22 cellular contexts compared by ENCODE assay signal in the genomic region with DNA sequence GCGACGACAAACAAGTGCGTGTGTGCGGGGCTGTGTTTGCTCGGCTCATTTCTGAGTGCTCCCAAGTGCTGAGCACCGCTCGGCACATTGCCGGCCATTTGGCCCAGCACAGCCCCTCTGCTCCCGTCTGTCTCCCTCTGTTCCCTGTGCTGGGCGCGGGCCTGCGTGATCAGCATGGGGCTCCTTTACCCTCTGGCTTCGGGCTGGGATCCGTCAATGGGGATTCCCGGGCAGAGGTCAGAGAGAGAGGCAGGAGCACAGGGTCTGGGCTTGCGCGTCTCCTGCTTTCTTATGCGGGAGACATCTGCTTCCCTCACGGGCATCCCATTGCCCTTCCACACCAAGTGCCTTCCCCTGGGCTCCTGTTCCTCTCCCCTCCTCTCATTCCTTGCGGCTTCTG.
DNase-seq lines count a peak whose midpoint lies in the region; FAIRE-seq and TF ChIP-seq lines count a peak whose summit lies in the region.
"Had no signal": no experiment of that assay in that cellular context is flagged by ENCODE, and none has a peak within 500 bp of the region (broad histone marks: within the 10 kb centered on the region; RNA-seq: fewer than 3 reads in every experiment).

No MANE protein-coding gene starts in this region.

- peaks cover 22% of the 10 kb centered on the region for H3K9me3 Mint-ChIP-seq in endodermal cell

- H3K27ac ChIP-seq in endodermal cell (ENCODE audit: low read depth, low read length) (no peak overlapping the region), ovary (no peak overlapping the region)

- H3K4me1 Mint-ChIP-seq in endodermal cell: peaks cover 4% of the 10 kb centered on the region

- WGBS in endodermal cell (ENCODE audit: insufficient coverage in 1 of 2, insufficient read length in 1 of 2), 2 experiments: 87 to 91% methylated on average over 16 to 20 of the region's 20 CpGs
- WGBS in ovary, 3 donors: 72 to 85% (median 84%) methylated on average over 20 of the region's 20 CpGs

- DNase-seq in DMS53 (lab: John Stamatoyannopoulos, UW) (peak; percentile 48), DMS53 treated with DMSO at 0.1 percent for 48 hours (lab: John Stamatoyannopoulos, UW; ENCODE audit: unreplicated experiment) (no peak), endodermal cell (peak; percentile 60), iPS-NIHi7 (ENCODE audit: extremely low spot score) (peak; percentile 55), posterior vena cava (ENCODE audit: low spot score) (peak; percentile 61), ovary (no peak), GM12892 (ENCODE audit: insufficient read length) (no peak), GF-D8 (lab: John Stamatoyannopoulos, UW) (no peak)
- DNase-seq: 8988T, Calu3, GDM1, HCEC 1CT, NCI-H1048, NCI-H1417, NCI-H1694, NCI-H2081, NCI-H226, NCI-H510A, NCI-H69, SHP77 treated with DMSO at 0.1 percent for 48 hours had no signal

- TF ChIP-seq POLR2A in ovary (IDR thresholded peaks at IDR 0.05) (no peak), GM12892 (IDR thresholded peaks at IDR 0.05; ENCODE audit: low read depth, low read length) (no peak)

- intact Hi-C loops in posterior vena cava (cut with DNase I) (no loop called here), ovary (cut with DNase I) (no loop called here)

- TF ChIP-seq EP300 in ovary (IDR thresholded peaks at IDR 0.05): no peak

- H3K4me1 ChIP-seq in endodermal cell (ENCODE audit: control insufficient read depth, insufficient read depth, low read length): no peaks in the 10 kb centered on the region
- no peaks in the 10 kb centered on the region for H3K4me1 ChIP-seq in ovary (ENCODE audit: insufficient read depth)

- H3K4me3 ChIP-seq in endodermal cell (ENCODE audit: low read length): no peak overlapping the region
- H3K4me3 ChIP-seq in ovary: no peak overlapping the region

- no peak overlapping the region for H3K27ac Mint-ChIP-seq in endodermal cell

- TF ChIP-seq CTCF in endodermal cell (conservative IDR thresholded peaks at IDR 0.05) (no peak), ovary (IDR thresholded peaks at IDR 0.05) (no peak)

- H3K4me3 Mint-ChIP-seq in endodermal cell: no peak overlapping the region

- H3K36me3 Mint-ChIP-seq in endodermal cell (ENCODE audit: low read depth): no peaks in the 10 kb centered on the region

- H3K36me3 ChIP-seq in endodermal cell (ENCODE audit: control insufficient read depth, insufficient read depth, low read length) (no peaks in the 10 kb centered on the region), ovary (no peaks in the 10 kb centered on the region)

- H3K9ac ChIP-seq in endodermal cell (ENCODE audit: extremely low read depth, low read length, poor library complexity, severe bottlenecking): no peak overlapping the region

- no peak for FAIRE-seq in GM12892 (lab: Jason Lieb, UNC)
- FAIRE-seq: GM12891, GM19239 had no signal

- H3K9me3 ChIP-seq in endodermal cell (ENCODE audit: control insufficient read depth, low read length) (peaks cover 18% of the 10 kb centered on the region), ovary (no peaks in the 10 kb centered on the region)

- H3K27me3 ChIP-seq in endodermal cell (ENCODE audit: control insufficient read depth, insufficient read depth, low read length, poor library complexity, severe bottlenecking): no peaks in the 10 kb centered on the region
- no peaks in the 10 kb centered on the region for H3K27me3 ChIP-seq in ovary

- H3K27me3 Mint-ChIP-seq in endodermal cell (ENCODE audit: insufficient read depth): peaks cover 15% of the 10 kb centered on the region

Comparison
In these comparisons a context has a peak if more than half of its experiments do, and no peak if none do; other contexts are left out.
1. DNase-seq: peak in DMS53 (single experiment), endodermal cell (single experiment), iPS-NIHi7 (single experiment) and posterior vena cava (single experiment); none in DMS53 treated with DMSO at 0.1 percent for 48 hours (single experiment), ovary (0 of 5), GM12892 (single experiment) and GF-D8 (single experiment).